Comparison of ENCODE assay signal across 22 cellular contexts in genomic region chr6:69578366-69578890, GRCh38.
"Had no signal": no experiment of that assay in that cellular context is flagged by ENCODE, and none has a peak within 500 bp of the region (broad histone marks: within the 10 kb centered on the region; RNA-seq: fewer than 3 reads in every experiment).

No MANE protein-coding gene starts in this region.

- H3K4me3 Mint-ChIP-seq: activated naive CD4-positive, alpha-beta T cell treated with anti-CD3 and anti-CD28 coated beads, Interleukin-2, amount 50 U/mL, for 24 hours; activated T-cell treated with anti-CD3 and anti-CD28 coated beads, Interleukin-2, amount 50 U/mL, for 72 hours; immature natural killer cell; memory B cell; naive thymus-derived CD4-positive, alpha-beta T cell; neural progenitor cell; stimulated activated effector memory CD8-positive, alpha-beta T cell treated with anti-CD3 and anti-CD28 coated beads, Interleukin-12 subunit alpha, Interleukin-12 subunit beta, amount 100 ng/mL, for 72 hours had no signal

- H3K36me3 Mint-ChIP-seq: activated naive CD4-positive, alpha-beta T cell treated with anti-CD3 and anti-CD28 coated beads, Interleukin-2, amount 50 U/mL, for 24 hours; immature natural killer cell; memory B cell; naive thymus-derived CD4-positive, alpha-beta T cell; neural progenitor cell; stimulated activated effector memory CD8-positive, alpha-beta T cell treated with anti-CD3 and anti-CD28 coated beads, Interleukin-12 subunit alpha, Interleukin-12 subunit beta, amount 100 ng/mL, for 72 hours had no signal

- H3K9me3 Mint-ChIP-seq: activated naive CD4-positive, alpha-beta T cell treated with anti-CD3 and anti-CD28 coated beads, Interleukin-2, amount 50 U/mL, for 24 hours; activated T-cell treated with anti-CD3 and anti-CD28 coated beads, Interleukin-2, amount 50 U/mL, for 72 hours; memory B cell; naive thymus-derived CD4-positive, alpha-beta T cell; neural progenitor cell; stimulated activated effector memory CD8-positive, alpha-beta T cell treated with anti-CD3 and anti-CD28 coated beads, Interleukin-12 subunit alpha, Interleukin-12 subunit beta, amount 100 ng/mL, for 72 hours had no signal

- DNase-seq: activated CD4-positive, alpha-beta T cell treated with anti-CD3 and anti-CD28 coated beads for 1 hour; activated CD8-positive, alpha-beta memory T cell treated with anti-CD3 and anti-CD28 coated beads for 24 hours; activated CD8-positive, alpha-beta memory T cell treated with anti-CD3 and anti-CD28 coated beads, Interleukin-2, amount 50 U/mL, for 48 hours; activated effector memory CD4-positive, alpha-beta T cell treated with anti-CD3 and anti-CD28 coated beads, Interleukin-2, amount 50 U/mL, for 16 hours; activated T-cell treated with anti-CD3 and anti-CD28 coated beads, Interleukin-2, amount 50 U/mL, for 72 hours; adrenal gland; dorsolateral prefrontal cortex; foreskin melanocyte; heart left ventricle; immature natural killer cell; mucosa of descending colon; naive thymus-derived CD4-positive, alpha-beta T cell; right cardiac atrium; small intestine; stimulated activated CD4-positive, alpha-beta T cell treated with anti-CD3 and anti-CD28 coated beads, Interleukin-4, amount 100 ng/mL, for 24 hours; stomach; T-helper 2 cell; WERI-Rb-1 had no signal

- H3K4me1 Mint-ChIP-seq: activated naive CD4-positive, alpha-beta T cell treated with anti-CD3 and anti-CD28 coated beads, Interleukin-2, amount 50 U/mL, for 24 hours; immature natural killer cell; memory B cell; neural progenitor cell; stimulated activated effector memory CD8-positive, alpha-beta T cell treated with anti-CD3 and anti-CD28 coated beads, Interleukin-12 subunit alpha, Interleukin-12 subunit beta, amount 100 ng/mL, for 72 hours had no signal

- H3K27ac Mint-ChIP-seq: activated naive CD4-positive, alpha-beta T cell treated with anti-CD3 and anti-CD28 coated beads, Interleukin-2, amount 50 U/mL, for 24 hours; activated T-cell treated with anti-CD3 and anti-CD28 coated beads, Interleukin-2, amount 50 U/mL, for 72 hours; immature natural killer cell; memory B cell; naive thymus-derived CD4-positive, alpha-beta T cell; neural progenitor cell; stimulated activated effector memory CD8-positive, alpha-beta T cell treated with anti-CD3 and anti-CD28 coated beads, Interleukin-12 subunit alpha, Interleukin-12 subunit beta, amount 100 ng/mL, for 72 hours had no signal

- ATAC-seq: activated T-cell treated with anti-CD3 and anti-CD28 coated beads, Interleukin-2, amount 50 U/mL, for 72 hours; heart left ventricle; mucosa of descending colon; naive thymus-derived CD4-positive, alpha-beta T cell; right cardiac atrium; stimulated activated effector memory CD8-positive, alpha-beta T cell treated with anti-CD3 and anti-CD28 coated beads, Interleukin-12 subunit alpha, Interleukin-12 subunit beta, amount 100 ng/mL, for 72 hours had no signal
